Comparison of ENCODE assay signal across 12 cellular contexts in genomic region chr12:7079826-7080125, GRCh38. TPM values are rescaled to one million over a fixed set of nuclear protein-coding genes. Genes with fewer than 3 reads are reported as not detected.
A peak's percentile ranks its signal among the peaks of the same experiment; 100 is the strongest.
DNase-seq lines count a peak whose midpoint lies in the region; FAIRE-seq and TF ChIP-seq lines count a peak whose summit lies in the region.
"Had no signal": no experiment of that assay in that cellular context is flagged by ENCODE, and none has a peak within 500 bp of the region (broad histone marks: within the 10 kb centered on the region; RNA-seq: fewer than 3 reads in every experiment).

No MANE protein-coding gene starts in this region.

- TF ChIP-seq CTCF in choroid plexus epithelial cell (conservative IDR thresholded peaks at IDR 0.05; ENCODE audit: low read depth, low read length), result no peak
- no peak for TF ChIP-seq CTCF in kidney (IDR thresholded peaks at IDR 0.05; ENCODE audit: borderline replicate concordance, extremely low read depth, insufficient read depth)
- no peak for TF ChIP-seq CTCF in spleen (IDR thresholded peaks at IDR 0.05 in 8 of 11, conservative IDR thresholded peaks at IDR 0.05 in 3 of 11)

- H3K36me3 ChIP-seq in kidney (ENCODE audit: control insufficient read depth in 1 of 2, insufficient read depth in 2 of 2, low read length in 2 of 2) (peaks cover 0 to 8% of the 10 kb centered on the region in 2 donors), spleen (peaks cover 0 to 37% (median 6%) of the 10 kb centered on the region in 6 donors)

- H3K4me3 ChIP-seq in choroid plexus epithelial cell (ENCODE audit: low read depth, low read length) (no peak overlapping the region), kidney (ENCODE audit: low read length in 2 of 2) (no peak overlapping the region), spleen (no peak overlapping the region)

- no peaks in the 10 kb centered on the region for H3K4me1 ChIP-seq in kidney (ENCODE audit: control insufficient read depth in 1 of 2, insufficient read depth in 1 of 2, low read depth in 1 of 2, low read length in 2 of 2)
- peaks cover 0 to 9% (median 0%) of the 10 kb centered on the region in 6 donors for H3K4me1 ChIP-seq in spleen

- peaks cover 4% of the 10 kb centered on the region for H3K9me3 Mint-ChIP-seq in activated naive CD4-positive, alpha-beta T cell treated with anti-CD3 and anti-CD28 coated beads for 36 hours

- no peak overlapping the region for H3K9ac ChIP-seq in kidney (ENCODE audit: low read length in 2 of 2)

- H3K27me3 Mint-ChIP-seq in activated naive CD4-positive, alpha-beta T cell treated with anti-CD3 and anti-CD28 coated beads for 36 hours (ENCODE audit: low read depth), result no peaks in the 10 kb centered on the region

- H3K36me3 Mint-ChIP-seq in activated naive CD4-positive, alpha-beta T cell treated with anti-CD3 and anti-CD28 coated beads for 36 hours (ENCODE audit: low read depth), result no peaks in the 10 kb centered on the region

- no peak overlapping the region for H3K27ac ChIP-seq in kidney (ENCODE audit: low read depth in 2 of 2, low read length in 2 of 2)
- H3K27ac ChIP-seq in spleen, result peak overlapping the region in 6 of 8 donors; percentile 7 to 65 (median 53)

- FAIRE-seq in kidney (lab: Jason Lieb, UNC), result peak; percentile 21

- H3K4me3 Mint-ChIP-seq in activated naive CD4-positive, alpha-beta T cell treated with anti-CD3 and anti-CD28 coated beads for 36 hours, result no peak overlapping the region
- H3K4me3 Mint-ChIP-seq: activated CD4-positive, alpha-beta T cell treated with anti-CD3 and anti-CD28 coated beads for 36 hours; activated naive CD8-positive, alpha-beta T cell treated with anti-CD3 and anti-CD28 coated beads, Interleukin-2, amount 10 ng/mL, durations not matched to agents 7 days and 5 days; natural killer cell treated with Interleukin-12 subunit alpha and Interleukin-12 subunit beta and Interleukin-15 and Interleukin-18, amount 100 ng/mL, for 72 hours had no signal

- intact Hi-C loops in kidney (cut with DNase I) (no loop called here), spleen (cut with DNase I; ENCODE audit: low total_unique reads) (no loop called here)
- intact Hi-C loops in activated naive CD4-positive, alpha-beta T cell treated with anti-CD3 and anti-CD28 coated beads for 36 hours (cut with micrococcal nuclease), result no loop called here

- H3K9me3 ChIP-seq in kidney (ENCODE audit: control insufficient read depth in 1 of 2, low read length in 2 of 2) (no peaks in the 10 kb centered on the region), spleen (no peaks in the 10 kb centered on the region)

- no peak for TF ChIP-seq POLR2A in spleen (IDR thresholded peaks at IDR 0.05)

- peak; percentile 25 for DNase-seq in HPDE6-E6E7 (ENCODE audit: extremely low spot score)
- DNase-seq in choroid plexus epithelial cell (ENCODE audit: low read depth), result peak; percentile 80
- DNase-seq in kidney, result no peak
- DNase-seq in spleen, result no peak
- no peak for DNase-seq in activated naive CD4-positive, alpha-beta T cell treated with anti-CD3 and anti-CD28 coated beads for 36 hours
- no peak for DNase-seq in stimulated activated CD4-positive, alpha-beta T cell treated with anti-CD3 and anti-CD28 coated beads, Interleukin-1b, Interleukin-23, amount 100 ng/mL, for 48 hours
- DNase-seq in cerebellum (ENCODE audit: low spot score), result no peak
- DNase-seq in NCI-H1105 treated with DMSO at 0.1 percent for 48 hours (lab: John Stamatoyannopoulos, UW), result no peak
- DNase-seq: activated CD4-positive, alpha-beta T cell treated with anti-CD3 and anti-CD28 coated beads for 36 hours; activated naive CD8-positive, alpha-beta T cell treated with anti-CD3 and anti-CD28 coated beads, Interleukin-2, amount 10 ng/mL, durations not matched to agents 7 days and 5 days; SHP77 had no signal

- CTCF ChIA-PET in activated naive CD4-positive, alpha-beta T cell treated with anti-CD3 and anti-CD28 coated beads for 36 hours (lab: Charles Lee), result interaction anchor here (1.1 kb wide), 1 partner anchor 10 kb away, joined by 4 read pairs; no protein-coding TSS in a partner anchor

- H3K27ac Mint-ChIP-seq in activated naive CD4-positive, alpha-beta T cell treated with anti-CD3 and anti-CD28 coated beads for 36 hours, result no peak overlapping the region
- H3K27ac Mint-ChIP-seq: activated CD4-positive, alpha-beta T cell treated with anti-CD3 and anti-CD28 coated beads for 36 hours; activated naive CD8-positive, alpha-beta T cell treated with anti-CD3 and anti-CD28 coated beads, Interleukin-2, amount 10 ng/mL, durations not matched to agents 7 days and 5 days; natural killer cell treated with Interleukin-12 subunit alpha and Interleukin-12 subunit beta and Interleukin-15 and Interleukin-18, amount 100 ng/mL, for 72 hours had no signal

- H3K4me1 Mint-ChIP-seq in activated naive CD4-positive, alpha-beta T cell treated with anti-CD3 and anti-CD28 coated beads for 36 hours (ENCODE audit: low read depth), result no peaks in the 10 kb centered on the region
- H3K4me1 Mint-ChIP-seq: activated CD4-positive, alpha-beta T cell treated with anti-CD3 and anti-CD28 coated beads for 36 hours had no signal

- no peaks in the 10 kb centered on the region for H3K27me3 ChIP-seq in spleen (replicated peaks in 1 of 7)

RNA-seq across cellular contexts. Expression of gene C1R, which starts 12.5 kb away (rescaled TPM):
- total RNA-seq in kidney (514 TPM), spleen (100 to 1,000 TPM; 188 to 421 (median 289) TPM), cerebellum (4.6 TPM)
- polyA plus RNA-seq in kidney (ENCODE audit: insufficient read depth, low read depth, low replicate concordance) (183 TPM), spleen (100 to 1,000 TPM in 2 of 3 donors, 10 to 100 TPM in 1; 91.8 to 183 (median 154) TPM)
- total RNA-seq in activated naive CD4-positive, alpha-beta T cell treated with anti-CD3 and anti-CD28 coated beads for 36 hours, result 1 to 10 TPM; 1.4 to 1.5 TPM

RNA-seq across cellular contexts. Expression of gene C1S, which starts 19.3 kb away (rescaled TPM):
- total RNA-seq in kidney (402 TPM), spleen (100 to 1,000 TPM; 235 to 451 (median 312) TPM), cerebellum (14.7 TPM)
- polyA plus RNA-seq in kidney (ENCODE audit: insufficient read depth, low read depth, low replicate concordance) (81.2 TPM), spleen (100 to 1,000 TPM; 102 to 179 (median 128) TPM)
- total RNA-seq in activated naive CD4-positive, alpha-beta T cell treated with anti-CD3 and anti-CD28 coated beads for 36 hours, result 1 to 10 TPM; 2.2 to 3.1 TPM

RNA-seq across cellular contexts. Expression of gene C1RL, which starts 29.2 kb away (rescaled TPM):
- total RNA-seq in kidney (147 TPM), spleen (100 to 1,000 TPM in 3 of 7 donors, 10 to 100 TPM in 4; 67.0 to 126 (median 93.1) TPM), cerebellum (7.1 TPM)
- polyA plus RNA-seq in kidney (ENCODE audit: insufficient read depth, low read depth, low replicate concordance) (25.2 TPM), spleen (10 to 100 TPM; 19.1 to 26.1 (median 20.3) TPM)
- total RNA-seq in activated naive CD4-positive, alpha-beta T cell treated with anti-CD3 and anti-CD28 coated beads for 36 hours, result 10 to 100 TPM; 10.3 to 11.5 TPM

RNA-seq across cellular contexts. Expression of gene RBP5, which starts 48.9 kb away (rescaled TPM):
- total RNA-seq in kidney, result 74.6 TPM
- 609 TPM for polyA plus RNA-seq in kidney (ENCODE audit: insufficient read depth, low read depth, low replicate concordance)
- 100 to 1,000 TPM in 5 of 7 donors, 10 to 100 TPM in 2; 55.5 to 158 (median 106) TPM for total RNA-seq in spleen
- 100 to 1,000 TPM in 1 of 3 donors, 10 to 100 TPM in 2; 93.2 to 170 (median 97.7) TPM for polyA plus RNA-seq in spleen
- under 1 TPM in 1 of 2 experiments, not detected in 1; 0.57 TPM for total RNA-seq in activated naive CD4-positive, alpha-beta T cell treated with anti-CD3 and anti-CD28 coated beads for 36 hours
- total RNA-seq in cerebellum, result 0.27 TPM
- total RNA-seq: activated CD4-positive, alpha-beta T cell treated with anti-CD3 and anti-CD28 coated beads for 36 hours; natural killer cell treated with Interleukin-12 subunit alpha and Interleukin-12 subunit beta and Interleukin-15 and Interleukin-18, amount 100 ng/mL, for 72 hours had no signal

RNA-seq across cellular contexts. Expression of gene CLSTN3, which starts 50.4 kb away (rescaled TPM):
- total RNA-seq in kidney (64.2 TPM), spleen (100 to 1,000 TPM in 2 of 7 donors, 10 to 100 TPM in 5; 40.1 to 131 (median 87.9) TPM), cerebellum (57.6 TPM)
- polyA plus RNA-seq in kidney (ENCODE audit: insufficient read depth, low read depth, low replicate concordance) (33.0 TPM), spleen (10 to 100 TPM; 15.0 to 21.5 (median 18.7) TPM)
- 10 to 100 TPM; 18.3 to 21.8 TPM for total RNA-seq in activated naive CD4-positive, alpha-beta T cell treated with anti-CD3 and anti-CD28 coated beads for 36 hours

Comparison
In these comparisons a context has a peak if more than half of its experiments do, and no peak if none do; other contexts are left out.
1. DNase-seq: peak in HPDE6-E6E7 (single experiment) and choroid plexus epithelial cell (single experiment); none in kidney (single experiment), spleen (single experiment), activated naive CD4-positive, alpha-beta T cell treated with anti-CD3 and anti-CD28 coated beads for 36 hours (single experiment), stimulated activated CD4-positive, alpha-beta T cell treated with anti-CD3 and anti-CD28 coated beads, Interleukin-1b, Interleukin-23, amount 100 ng/mL, for 48 hours (single experiment), cerebellum (single experiment) and NCI-H1105 treated with DMSO at 0.1 percent for 48 hours (single experiment).
2. H3K27ac ChIP-seq: peak in spleen (6 of 8); none in kidney (0 of 2).
3. RNA of gene C1R, which starts 12.5 kb away (total RNA-seq): 514 TPM in kidney (single experiment) and 188 to 421 TPM in spleen; 4.6 TPM in cerebellum (single experiment) and 1.4 to 1.5 TPM in activated naive CD4-positive, alpha-beta T cell treated with anti-CD3 and anti-CD28 coated beads for 36 hours; every median in the first group is over 10 times any median in the second.
4. RNA of gene C1S, which starts 19.3 kb away (total RNA-seq): 402 TPM in kidney (single experiment) and 235 to 451 TPM in spleen; 14.7 TPM in cerebellum (single experiment) and 2.2 to 3.1 TPM in activated naive CD4-positive, alpha-beta T cell treated with anti-CD3 and anti-CD28 coated beads for 36 hours; every median in the first group is over 10 times any median in the second.